ENCODE assay signal across 26 cellular contexts in the genomic region with DNA sequence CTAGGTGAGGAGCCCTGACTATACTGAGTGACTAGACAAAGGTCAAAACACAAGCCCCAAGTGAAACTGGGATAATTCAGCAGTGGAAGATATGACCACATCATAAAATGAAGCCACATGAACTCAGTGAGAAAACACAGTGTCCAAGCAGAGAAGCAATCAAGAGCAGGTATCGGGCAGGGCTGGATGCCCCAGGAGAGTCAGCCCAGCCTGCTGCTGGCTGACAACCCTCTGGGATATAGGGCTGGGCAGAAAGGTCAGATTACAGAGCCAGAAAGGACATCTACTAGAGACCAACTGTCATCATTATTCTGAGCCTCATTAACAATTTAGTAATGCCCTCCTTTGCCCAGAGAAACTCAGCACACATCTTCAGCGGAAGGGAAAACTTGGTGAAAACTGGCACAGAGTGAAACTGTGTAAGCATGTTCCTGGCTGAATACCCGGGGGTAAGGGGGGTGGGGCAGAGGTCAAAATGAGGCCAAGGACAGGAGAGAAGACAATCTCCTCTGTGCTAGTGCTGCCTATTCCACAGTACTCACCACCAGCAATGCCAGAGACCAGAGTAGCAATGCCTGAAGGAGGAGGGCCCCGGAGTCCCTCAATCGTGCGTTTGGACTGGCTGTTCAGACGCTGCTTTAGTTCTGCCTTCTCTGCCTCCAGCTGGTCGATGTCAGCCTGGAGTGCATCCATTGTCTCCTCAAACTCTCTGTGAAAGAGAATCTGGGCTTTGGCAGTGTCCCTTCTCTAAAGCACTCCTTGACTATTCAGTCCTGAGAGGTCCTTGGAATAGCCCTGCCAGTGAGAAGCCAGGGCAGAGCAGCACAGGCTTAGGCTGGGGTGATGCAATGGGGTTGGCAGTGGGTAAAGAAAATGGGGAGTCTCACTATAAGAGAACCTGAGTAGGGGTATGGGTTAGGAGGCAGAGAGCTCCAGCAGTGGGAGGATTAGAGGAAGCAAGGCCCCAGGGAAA. TPM values are rescaled to one million over a fixed set of nuclear protein-coding genes. Genes with fewer than 3 reads are reported as not detected.
DNase-seq lines count a peak whose midpoint lies in the region; ATAC-seq and TF ChIP-seq lines count a peak whose summit lies in the region.
"Had no signal": no experiment of that assay in that cellular context is flagged by ENCODE, and none has a peak within 500 bp of the region (broad histone marks: within the 10 kb centered on the region; RNA-seq: fewer than 3 reads in every experiment).

No MANE protein-coding gene starts in this region.

- H3K9me3 Mint-ChIP-seq in stimulated activated naive CD8-positive, alpha-beta T cell treated with anti-CD3 and anti-CD28 coated beads, Interleukin-15, amount 100 ng/mL, for 72 hours: no peaks in the 10 kb centered on the region
- H3K9me3 Mint-ChIP-seq: activated CD4-positive, alpha-beta memory T cell treated with anti-CD3 and anti-CD28 coated beads for 36 hours; activated naive CD4-positive, alpha-beta T cell treated with anti-CD3 and anti-CD28 coated beads, Interleukin-2, amount 50 U/mL, for 72 hours; activated T-helper 17 cell treated with anti-CD3 and anti-CD28 coated beads, Interleukin-2, amount 50 U/mL, for 72 hours; memory B cell had no signal

- H3K4me1 ChIP-seq in heart right ventricle (peaks cover 0 to 21% (median 8%) of the 10 kb centered on the region in 9 donors), mucosa of descending colon (ENCODE audit: low read depth) (no peaks in the 10 kb centered on the region), testis (peaks cover 23% of the 10 kb centered on the region)
- H3K4me1 ChIP-seq: SJSA1, spleen, suprapubic skin had no signal

- H3K4me3 ChIP-seq in heart right ventricle: no peak overlapping the region
- H3K4me3 ChIP-seq in mucosa of descending colon: no peak overlapping the region
- no peak overlapping the region for H3K4me3 ChIP-seq in testis
- H3K4me3 ChIP-seq: cardiac muscle cell, SJSA1, spleen, suprapubic skin had no signal

- DNase-seq in stimulated activated naive CD8-positive, alpha-beta T cell treated with anti-CD3 and anti-CD28 coated beads, Interleukin-15, Interleukin-2, amounts not matched to agents 100 U/mL and 50 U/mL, for 24 hours: no peak
- no peak for DNase-seq in stimulated activated naive CD8-positive, alpha-beta T cell treated with anti-CD3 and anti-CD28 coated beads, Interleukin-15, amount 100 ng/mL, for 72 hours
- DNase-seq in heart right ventricle (no peak), mucosa of descending colon (no peak), testis (peak; percentile 58), HuH-7.5 (ENCODE audit: low spot score) (no peak), sciatic nerve (ENCODE audit: low spot score) (no peak), GOT3 (lab: John Stamatoyannopoulos, UW) (no peak)
- DNase-seq: activated CD4-positive, alpha-beta memory T cell treated with anti-CD3 and anti-CD28 coated beads for 36 hours; activated CD8-positive, alpha-beta memory T cell treated with anti-CD3 and anti-CD28 coated beads, Interleukin-2, amount 50 U/mL, for 4 hours; dermis blood vessel endothelial cell; kidney; NCI-H1105; NCI-H1930; NCI-H2227 treated with DMSO at 0.1 percent for 48 hours; NCI-H526 treated with DMSO at 0.1 percent for 48 hours; spleen; T-helper 1 cell had no signal

- peaks cover 10 to 100% (median 91%) of the 10 kb centered on the region in 9 donors for H3K36me3 ChIP-seq in heart right ventricle
- peaks cover 23% of the 10 kb centered on the region for H3K36me3 ChIP-seq in mucosa of descending colon (ENCODE audit: low read depth)
- H3K36me3 ChIP-seq in testis (ENCODE audit: low read depth, missing control alignments): peaks cover 3% of the 10 kb centered on the region

- H3K27me3 Mint-ChIP-seq in stimulated activated naive CD8-positive, alpha-beta T cell treated with anti-CD3 and anti-CD28 coated beads, Interleukin-15, amount 100 ng/mL, for 72 hours: no peaks in the 10 kb centered on the region
- H3K27me3 Mint-ChIP-seq: activated CD4-positive, alpha-beta memory T cell treated with anti-CD3 and anti-CD28 coated beads for 36 hours; activated T-helper 17 cell treated with anti-CD3 and anti-CD28 coated beads, Interleukin-2, amount 50 U/mL, for 72 hours; memory B cell had no signal

- no peak overlapping the region for H3K4me3 Mint-ChIP-seq in stimulated activated naive CD8-positive, alpha-beta T cell treated with anti-CD3 and anti-CD28 coated beads, Interleukin-15, amount 100 ng/mL, for 72 hours
- H3K4me3 Mint-ChIP-seq: activated CD4-positive, alpha-beta memory T cell treated with anti-CD3 and anti-CD28 coated beads for 36 hours; activated T-helper 17 cell treated with anti-CD3 and anti-CD28 coated beads, Interleukin-2, amount 50 U/mL, for 72 hours; memory B cell had no signal

- 52 to 53% methylated on average over 8 of the region's 8 CpGs for WGBS in heart right ventricle, 2 donors
- 41 to 74% methylated on average over 8 of the region's 8 CpGs for WGBS in testis, 2 donors

- intact Hi-C loops in heart right ventricle (cut with DNase I) (no loop called here), mucosa of descending colon (cut with DNase I, micrococcal nuclease) (no loop called here), testis (cut with DNase I; ENCODE audit: low total_unique reads) (no loop called here), sciatic nerve (cut with DNase I) (no loop called here)

- peak overlapping the region; percentile 14 to 78 (median 70) for H3K27ac ChIP-seq in heart right ventricle
- peak overlapping the region in 1 of 2 donors; percentile 9 for H3K27ac ChIP-seq in testis
- H3K27ac ChIP-seq: cardiac muscle cell, neutrophil, SJSA1, spleen, suprapubic skin had no signal

- TF ChIP-seq CTCF in heart right ventricle (IDR thresholded peaks at IDR 0.05) (no peak), mucosa of descending colon (IDR thresholded peaks at IDR 0.05) (no peak), testis (IDR thresholded peaks at IDR 0.05) (no peak)

- H3K27ac Mint-ChIP-seq in stimulated activated naive CD8-positive, alpha-beta T cell treated with anti-CD3 and anti-CD28 coated beads, Interleukin-15, amount 100 ng/mL, for 72 hours: peak overlapping the region in 1 of 2 donors; percentile 77
- H3K27ac Mint-ChIP-seq: activated CD4-positive, alpha-beta memory T cell treated with anti-CD3 and anti-CD28 coated beads for 36 hours; memory B cell had no signal

- no peaks in the 10 kb centered on the region for H3K9me3 ChIP-seq in heart right ventricle
- H3K9me3 ChIP-seq in mucosa of descending colon: no peaks in the 10 kb centered on the region
- H3K9me3 ChIP-seq in testis: no peaks in the 10 kb centered on the region
- H3K9me3 ChIP-seq: neutrophil, SJSA1, spleen, suprapubic skin had no signal

- peak; percentile 45 for ATAC-seq in stimulated activated naive CD8-positive, alpha-beta T cell treated with anti-CD3 and anti-CD28 coated beads, Interleukin-15, Interleukin-2, amounts not matched to agents 100 U/mL and 50 U/mL, for 24 hours
- ATAC-seq in stimulated activated naive CD8-positive, alpha-beta T cell treated with anti-CD3 and anti-CD28 coated beads, Interleukin-15, amount 100 ng/mL, for 72 hours: no peak
- ATAC-seq in heart right ventricle (peak in 6 of 8 donors; percentile 56 to 82 (median 72)), mucosa of descending colon (peak; percentile 54), sciatic nerve (no peak)
- ATAC-seq: activated T-helper 17 cell treated with anti-CD3 and anti-CD28 coated beads, Interleukin-2, amount 50 U/mL, for 72 hours; Panc1 had no signal

- H3K27me3 ChIP-seq in heart right ventricle (no peaks in the 10 kb centered on the region), testis (no peaks in the 10 kb centered on the region)
- H3K27me3 ChIP-seq: cardiac muscle cell, neutrophil, SJSA1, spleen, suprapubic skin had no signal

- H3K4me1 Mint-ChIP-seq in stimulated activated naive CD8-positive, alpha-beta T cell treated with anti-CD3 and anti-CD28 coated beads, Interleukin-15, amount 100 ng/mL, for 72 hours: no peaks in the 10 kb centered on the region
- H3K4me1 Mint-ChIP-seq: activated T-helper 17 cell treated with anti-CD3 and anti-CD28 coated beads, Interleukin-2, amount 50 U/mL, for 72 hours; memory B cell had no signal

- no peak for TF ChIP-seq POLR2A in testis (IDR thresholded peaks at IDR 0.05)

RNA-seq across cellular contexts. Expression of gene DCTN1, which starts 15.3 kb away (rescaled TPM):
- total RNA-seq in heart right ventricle (100 to 1,000 TPM; 140 to 285 (median 195) TPM), mucosa of descending colon (100 to 1,000 TPM; 114 to 159 (median 116) TPM), testis (100 to 1,000 TPM; 321 to 403 TPM), sciatic nerve (146 TPM)
- polyA plus RNA-seq in heart right ventricle (100 to 1,000 TPM; 123 to 168 TPM), testis (ENCODE audit: insufficient read depth, low read depth, low replicate concordance) (277 TPM)

RNA-seq across cellular contexts. Expression of gene SLC4A5, which starts 21.6 kb away (rescaled TPM):
- total RNA-seq in heart right ventricle (1 to 10 TPM in 8 of 10 donors, under 1 TPM in 2; 0.82 to 4.6 (median 1.9) TPM), mucosa of descending colon (1 to 10 TPM; 2.1 to 3.1 (median 2.1) TPM), testis (100 to 1,000 TPM; 113 to 188 TPM), sciatic nerve (12.6 TPM)
- polyA plus RNA-seq in heart right ventricle (1 to 10 TPM in 1 of 2 donors, under 1 TPM in 1; 0.43 to 2.3 TPM), testis (ENCODE audit: insufficient read depth, low read depth, low replicate concordance) (40.3 TPM)
- total RNA-seq: dermis blood vessel endothelial cell had no signal

RNA-seq across cellular contexts. Expression of gene C2orf81, which starts 56.6 kb away (rescaled TPM):
- total RNA-seq in heart right ventricle: 1 to 10 TPM in 5 of 10 donors, under 1 TPM in 5; 0.52 to 1.7 (median 0.99) TPM
- polyA plus RNA-seq in heart right ventricle: 1 to 10 TPM; 1.2 to 1.3 TPM
- 1 to 10 TPM in 2 of 3 donors, under 1 TPM in 1; 0.53 to 2.3 (median 1.9) TPM for total RNA-seq in mucosa of descending colon
- total RNA-seq in testis: 10 to 100 TPM; 10.4 to 15.7 TPM
- 23.1 TPM for polyA plus RNA-seq in testis (ENCODE audit: insufficient read depth, low read depth, low replicate concordance)
- 4.4 TPM for total RNA-seq in sciatic nerve

RNA-seq across cellular contexts. Expression of gene WDR54, which starts 56.7 kb away (rescaled TPM):
- total RNA-seq in heart right ventricle (1 to 10 TPM; 1.1 to 6.7 (median 2.4) TPM), mucosa of descending colon (1 to 10 TPM; 4.0 to 4.8 (median 4.5) TPM), testis (10 to 100 TPM; 27.5 to 31.7 TPM), sciatic nerve (14.0 TPM)
- polyA plus RNA-seq in heart right ventricle (1 to 10 TPM; 2.9 to 8.7 TPM), testis (ENCODE audit: insufficient read depth, low read depth, low replicate concordance) (90.6 TPM)

Comparison
In these comparisons a context has a peak if more than half of its experiments do, and no peak if none do; other contexts are left out.
1. ATAC-seq: peak in stimulated activated naive CD8-positive, alpha-beta T cell treated with anti-CD3 and anti-CD28 coated beads, Interleukin-15, Interleukin-2, amounts not matched to agents 100 U/mL and 50 U/mL, for 24 hours (single experiment), heart right ventricle (6 of 8) and mucosa of descending colon (single experiment); none in stimulated activated naive CD8-positive, alpha-beta T cell treated with anti-CD3 and anti-CD28 coated beads, Interleukin-15, amount 100 ng/mL, for 72 hours (single experiment) and sciatic nerve (single experiment).